ENCODE assay signal across 8 cellular contexts in genomic region chr6:90297124-90297865, GRCh38. TPM values are rescaled to one million over a fixed set of nuclear protein-coding genes. Genes with fewer than 3 reads are reported as not detected.
DNase-seq lines count a peak whose midpoint lies in the region; ATAC-seq, FAIRE-seq and TF ChIP-seq lines count a peak whose summit lies in the region.

No MANE protein-coding gene starts in this region.

- H2BK5ac ChIP-seq in trophoblast cell (ENCODE audit: low read depth, low read length, poor library complexity) = peak overlapping the region; percentile 18

- no peak overlapping the region for H2AK5ac ChIP-seq in trophoblast cell (ENCODE audit: low read length)

- H3K9me3 ChIP-seq in RWPE2 (ENCODE audit: severe bottlenecking) (no peaks in the 10 kb centered on the region), esophagus muscularis mucosa (no peaks in the 10 kb centered on the region), trophoblast cell (ENCODE audit: insufficient read depth, low read depth, low read length) (no peaks in the 10 kb centered on the region)

- TF ChIP-seq EP300 in esophagus muscularis mucosa (IDR thresholded peaks at IDR 0.05) = no peak

- peaks cover 8% of the 10 kb centered on the region for H3K4me1 ChIP-seq in RWPE2 (ENCODE audit: insufficient read depth, poor library complexity, severe bottlenecking)
- H3K4me1 ChIP-seq in esophagus muscularis mucosa = peaks cover 9 to 36% (median 30%) of the 10 kb centered on the region in 4 donors
- H3K4me1 ChIP-seq in trophoblast cell (ENCODE audit: control insufficient read depth in 1 of 2, insufficient read depth in 2 of 2, low read length in 2 of 2) = peaks cover 4 to 6% of the 10 kb centered on the region in 2 experiments

- H3K4ac ChIP-seq in trophoblast cell (ENCODE audit: low read depth, low read length) = peak overlapping the region; percentile 21

- WGBS in esophagus muscularis mucosa = 29% methylated on average over 16 of the region's 30 CpGs
- WGBS in trophoblast cell (ENCODE audit: extremely low coverage, insufficient coverage, insufficient read length) = no CpG with 5 or more reads among the region's 30 CpGs

- H3K9ac ChIP-seq in trophoblast cell (ENCODE audit: low read length) = peak overlapping the region; percentile 86

- no peaks in the 10 kb centered on the region for H3K36me3 ChIP-seq in RWPE2 (ENCODE audit: low read depth)
- no peaks in the 10 kb centered on the region for H3K36me3 ChIP-seq in esophagus muscularis mucosa
- no peaks in the 10 kb centered on the region for H3K36me3 ChIP-seq in trophoblast cell (ENCODE audit: control insufficient read depth in 1 of 2, insufficient read depth in 2 of 2, low read length in 2 of 2)

- H3K4me2 ChIP-seq in trophoblast cell (ENCODE audit: low read length) = peak overlapping the region; percentile 95

- peak overlapping the region; percentile 48 for H3K14ac ChIP-seq in trophoblast cell (ENCODE audit: low read length)

- intact Hi-C loops in esophagus muscularis mucosa (cut with DNase I) = loop anchor here (2.0 to 10.0 kb wide), 6 partner anchors 72 to 472 kb away; partner anchors contain the start of gene CASP8AP2

- peak overlapping the region; percentile 56 for H4K91ac ChIP-seq in trophoblast cell (ENCODE audit: low read depth, low read length)

- peak overlapping the region; percentile 54 for H3K23ac ChIP-seq in trophoblast cell (ENCODE audit: low read length)

- peak overlapping the region; percentile 75 for H2BK12ac ChIP-seq in trophoblast cell (ENCODE audit: low read length)

- TF ChIP-seq CTCF in RWPE2 (IDR thresholded peaks at IDR 0.05; ENCODE audit: poor library complexity, severe bottlenecking) (no peak), esophagus muscularis mucosa (IDR thresholded peaks at IDR 0.05) (peak in 1 of 3 experiments; percentile 3)

- peak overlapping the region; percentile 70 for H2BK120ac ChIP-seq in trophoblast cell (ENCODE audit: insufficient read depth, low read length, poor library complexity)

- in situ Hi-C loops in G401 (cut with HindIII; ENCODE audit: low sequenced_read_pairs) = no loop called here

- H2AFZ ChIP-seq in trophoblast cell (ENCODE audit: insufficient read depth, low read length, poor library complexity) = peak overlapping the region; percentile 53

- peak overlapping the region; percentile 5 for H4K12ac ChIP-seq in trophoblast cell (ENCODE audit: low read depth, low read length)

- H4K8ac ChIP-seq in trophoblast cell (ENCODE audit: low read depth, low read length) = peak overlapping the region; percentile 86

- H3K79me2 ChIP-seq in trophoblast cell (ENCODE audit: control insufficient read depth, insufficient read depth, low read length, poor library complexity) = peaks cover 4% of the 10 kb centered on the region

- FAIRE-seq in HTR-8/SVneo (lab: Jason Lieb, UNC) = no peak

- H3K27me3 ChIP-seq in RWPE2 (ENCODE audit: insufficient read depth, poor library complexity, severe bottlenecking) = no peaks in the 10 kb centered on the region
- no peaks in the 10 kb centered on the region for H3K27me3 ChIP-seq in esophagus muscularis mucosa
- H3K27me3 ChIP-seq in trophoblast cell (ENCODE audit: insufficient read depth, low read length) = peaks cover 7% of the 10 kb centered on the region

- ATAC-seq in RWPE2 (ENCODE audit: low read depth) (no peak), HG02884 (IDR thresholded peaks at IDR 0.05; ENCODE audit: unreplicated experiment) (no peak)

- peak overlapping the region; percentile 44 for H3K27ac ChIP-seq in RWPE2 (ENCODE audit: poor library complexity, severe bottlenecking)
- peak overlapping the region; percentile 96 to 97 (median 96) for H3K27ac ChIP-seq in esophagus muscularis mucosa (replicated peaks in 1 of 4)
- no peak overlapping the region for H3K27ac ChIP-seq in trophoblast cell (ENCODE audit: low read depth, low read length)

- H3K4me3 ChIP-seq in RWPE2 (ENCODE audit: severe bottlenecking) (peak overlapping the region; percentile 58), esophagus muscularis mucosa (peak overlapping the region; percentile 92 to 98 (median 96)), trophoblast cell (ENCODE audit: low read depth, low read length) (peak overlapping the region; percentile 79)

- TF ChIP-seq POLR2A in esophagus muscularis mucosa (IDR thresholded peaks at IDR 0.05; ENCODE audit: low read depth) = no peak

- H3K18ac ChIP-seq in trophoblast cell (ENCODE audit: low read length) = peak overlapping the region; percentile 57

- DNase-seq in G401 (ENCODE audit: low spot score) = peak; percentile 55
- no peak for DNase-seq in RWPE2 (ENCODE audit: low spot score)
- no peak for DNase-seq in esophagus muscularis mucosa (ENCODE audit: extremely low spot score)
- no peak for DNase-seq in trophoblast cell
- no peak for DNase-seq in NCI-H748 (lab: John Stamatoyannopoulos, UW; ENCODE audit: unreplicated experiment)
- DNase-seq in HTR-8/SVneo (ENCODE audit: insufficient read length, low spot score) = no peak
- DNase-seq in islet precursor cell = no peak

- H3K79me1 ChIP-seq in trophoblast cell (ENCODE audit: low read length) = peaks cover 14% of the 10 kb centered on the region

RNA-seq across cellular contexts. Expression of gene BACH2, which starts 0.7 kb away (rescaled TPM):
- total RNA-seq in G401 (2014; rRNA removed; shearing (Covaris generic)) = 0.37 and 0.71 TPM in 2 replicates
- total RNA-seq in esophagus muscularis mucosa = 1 to 10 TPM; 4.2 to 9.8 (median 5.8) TPM
- 4.4 and 5.2 TPM in 2 replicates for polyA plus RNA-seq in trophoblast cell (2013)
